ENCODE assay signal across 16 cellular contexts in the genomic region with DNA sequence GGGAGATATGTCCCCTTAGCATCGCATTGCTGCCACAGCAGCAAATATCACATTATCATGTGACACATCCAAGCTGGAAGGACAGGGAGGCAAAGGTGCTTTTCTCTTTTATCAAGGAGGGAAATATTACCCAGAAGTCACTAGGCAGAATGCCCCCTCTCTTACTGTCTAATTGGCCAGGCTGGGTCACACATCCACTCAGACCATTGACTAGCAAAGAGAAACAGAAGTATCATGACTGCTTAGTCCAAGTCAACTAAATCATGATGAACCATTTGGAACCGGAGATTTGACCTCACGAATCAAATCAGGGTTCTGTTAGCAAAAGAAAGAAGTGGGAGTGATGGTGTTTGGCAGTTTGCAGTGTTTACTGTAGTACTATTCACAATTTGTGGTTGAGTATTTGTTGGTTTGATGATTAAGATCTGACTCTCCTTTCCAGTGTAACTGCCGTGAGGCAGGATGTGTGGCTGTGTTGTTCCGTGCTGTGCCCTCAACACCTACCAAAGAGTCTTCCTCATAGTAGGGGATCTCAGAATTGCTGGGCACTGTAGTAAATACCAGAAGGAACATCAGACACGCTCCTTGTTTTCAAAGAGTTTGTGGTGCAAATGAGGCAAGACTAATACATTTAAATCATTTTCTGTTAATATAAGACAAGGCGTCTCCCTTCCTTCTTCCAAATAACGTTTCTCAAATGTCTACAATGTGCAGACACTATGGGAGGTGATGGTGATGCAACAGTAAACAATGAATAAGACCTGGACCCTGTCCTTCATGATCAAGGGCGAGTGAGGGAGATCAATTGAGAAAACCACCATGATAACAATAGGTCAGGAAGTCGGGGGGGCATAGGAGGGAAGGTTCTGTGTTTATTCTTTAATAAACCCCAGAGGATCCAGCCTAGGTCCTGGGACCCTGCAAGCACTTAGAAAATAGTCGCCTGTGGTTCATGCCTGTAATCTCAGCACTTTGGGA.
A peak's percentile ranks its signal among the peaks of the same experiment; 100 is the strongest.
DNase-seq lines count a peak whose midpoint lies in the region; ATAC-seq, FAIRE-seq and TF ChIP-seq lines count a peak whose summit lies in the region.
"Had no signal": no experiment of that assay in that cellular context is flagged by ENCODE, and none has a peak within 500 bp of the region (broad histone marks: within the 10 kb centered on the region; RNA-seq: fewer than 3 reads in every experiment).

No MANE protein-coding gene starts in this region.

- H3K9me3 ChIP-seq in CD4-positive, alpha-beta memory T cell (ENCODE audit: control insufficient read depth in 1 of 2, low read length in 2 of 2) = no peaks in the 10 kb centered on the region
- no peaks in the 10 kb centered on the region for H3K9me3 ChIP-seq in GM23248 (ENCODE audit: low read depth)
- H3K9me3 ChIP-seq in kidney (ENCODE audit: control insufficient read depth in 1 of 2, low read length in 2 of 2) = no peaks in the 10 kb centered on the region
- H3K9me3 ChIP-seq: testis had no signal

- no peaks in the 10 kb centered on the region for H3K36me3 Mint-ChIP-seq in CD4-positive, alpha-beta memory T cell
- H3K36me3 Mint-ChIP-seq in activated CD4-positive, alpha-beta memory T cell treated with anti-CD3 and anti-CD28 coated beads for 36 hours = no peaks in the 10 kb centered on the region
- H3K36me3 Mint-ChIP-seq in effector memory CD8-positive, alpha-beta T cell (ENCODE audit: insufficient read depth) = no peaks in the 10 kb centered on the region

- no peaks in the 10 kb centered on the region for H4K20me1 ChIP-seq in GM23248 (ENCODE audit: insufficient read depth)
- H4K20me1 ChIP-seq: BLaER1 treated with 17β-estradiol and CSF1 and Interleukin-3, amounts not matched to agents 10 nM and 100 nM had no signal

- DNase-seq in CD4-positive, alpha-beta memory T cell = peak in 3 of 5 donors; percentile 9 to 31 (median 29)
- peak; percentile 12 for DNase-seq in GM23248
- DNase-seq in activated CD4-positive, alpha-beta memory T cell treated with anti-CD3 and anti-CD28 coated beads for 36 hours = peak; percentile 75
- DNase-seq in effector memory CD8-positive, alpha-beta T cell = no peak
- no peak for DNase-seq in dermis blood vessel endothelial cell
- DNase-seq in kidney = no peak
- DNase-seq in GOT3 (lab: John Stamatoyannopoulos, UW) = no peak
- DNase-seq: activated CD8-positive, alpha-beta memory T cell treated with anti-CD3 and anti-CD28 coated beads for 24 hours; heart left ventricle; HFFc6; NCI-H446 treated with DMSO at 0.1 percent for 48 hours; sigmoid colon; testis had no signal

- FAIRE-seq in kidney (lab: Jason Lieb, UNC) = no peak
- FAIRE-seq: endometrium had no signal

- H3K27me3 Mint-ChIP-seq in CD4-positive, alpha-beta memory T cell = no peaks in the 10 kb centered on the region
- H3K27me3 Mint-ChIP-seq in activated CD4-positive, alpha-beta memory T cell treated with anti-CD3 and anti-CD28 coated beads for 36 hours = no peaks in the 10 kb centered on the region
- H3K27me3 Mint-ChIP-seq in effector memory CD8-positive, alpha-beta T cell = no peaks in the 10 kb centered on the region

- H3K27ac Mint-ChIP-seq in CD4-positive, alpha-beta memory T cell = peak overlapping the region in 6 of 7 donors; percentile 10 to 80 (median 54)
- peak overlapping the region; percentile 54 for H3K27ac Mint-ChIP-seq in activated CD4-positive, alpha-beta memory T cell treated with anti-CD3 and anti-CD28 coated beads for 36 hours
- H3K27ac Mint-ChIP-seq in effector memory CD8-positive, alpha-beta T cell = peak overlapping the region; percentile 30 to 59
- H3K27ac Mint-ChIP-seq: HFFc6 had no signal

- H3K27me3 ChIP-seq in CD4-positive, alpha-beta memory T cell (ENCODE audit: insufficient read depth, low read length) = no peaks in the 10 kb centered on the region
- no peaks in the 10 kb centered on the region for H3K27me3 ChIP-seq in GM23248 (replicated peaks; ENCODE audit: insufficient read depth)
- H3K27me3 ChIP-seq: BLaER1 treated with 17β-estradiol and CSF1 and Interleukin-3, amounts not matched to agents 10 nM and 100 nM; sigmoid colon; testis had no signal

- H2AFZ ChIP-seq in GM23248 = no peak overlapping the region

- CTCF ChIA-PET in CD4-positive, alpha-beta memory T cell (lab: Charles Lee; ENCODE audit: partially characterized antibody) = interaction anchor here (0.7 kb wide), 1 partner anchor 105 kb away, joined by 4 read pairs; no protein-coding TSS in a partner anchor
- CTCF ChIA-PET in activated CD4-positive, alpha-beta memory T cell treated with anti-CD3 and anti-CD28 coated beads for 36 hours (lab: Charles Lee) = no interaction called here

- H3F3A ChIP-seq in GM23248 (ENCODE audit: insufficient read depth) = no peaks in the 10 kb centered on the region

- intact Hi-C loops in CD4-positive, alpha-beta memory T cell (cut with micrococcal nuclease) = no loop called here
- intact Hi-C loops in activated CD4-positive, alpha-beta memory T cell treated with anti-CD3 and anti-CD28 coated beads for 36 hours (cut with micrococcal nuclease) = loop anchor here (1.0 to 5.0 kb wide), 4 partner anchors 31 to 195 kb away; partner anchors contain the start of gene CRY1
- intact Hi-C loops in kidney (cut with DNase I) = no loop called here

- in situ Hi-C loops in GM23248 (cut with MboI) = no loop called here

- no peaks in the 10 kb centered on the region for H3K79me2 ChIP-seq in GM23248 (ENCODE audit: insufficient read depth)

- H3K9ac ChIP-seq in GM23248 = no peak overlapping the region
- H3K9ac ChIP-seq in kidney (ENCODE audit: low read length in 2 of 2) = no peak overlapping the region
- H3K9ac ChIP-seq: BLaER1 treated with 17β-estradiol and CSF1 and Interleukin-3, amounts not matched to agents 10 nM and 100 nM had no signal

- no peaks in the 10 kb centered on the region for H3K36me3 ChIP-seq in CD4-positive, alpha-beta memory T cell (ENCODE audit: insufficient read depth, low read length)
- no peaks in the 10 kb centered on the region for H3K36me3 ChIP-seq in GM23248 (ENCODE audit: low read depth)
- no peaks in the 10 kb centered on the region for H3K36me3 ChIP-seq in kidney (ENCODE audit: control insufficient read depth in 1 of 2, insufficient read depth in 2 of 2, low read length in 2 of 2)
- H3K36me3 ChIP-seq: BLaER1 treated with 17β-estradiol and CSF1 and Interleukin-3, amounts not matched to agents 10 nM and 100 nM; heart left ventricle; sigmoid colon had no signal

- 56 to 59% methylated on average over 11 of the region's 11 CpGs for WGBS in GM23248 (ENCODE audit: low coverage in 1 of 2, low lambda C conversion rate in 2 of 2, missing lambda C conversion rate in 2 of 2), 2 experiments

- peaks cover 0 to 6% (median 0%) of the 10 kb centered on the region in 8 donors for H3K9me3 Mint-ChIP-seq in CD4-positive, alpha-beta memory T cell
- H3K9me3 Mint-ChIP-seq in activated CD4-positive, alpha-beta memory T cell treated with anti-CD3 and anti-CD28 coated beads for 36 hours = no peaks in the 10 kb centered on the region
- H3K9me3 Mint-ChIP-seq in effector memory CD8-positive, alpha-beta T cell = no peaks in the 10 kb centered on the region

- ATAC-seq in effector memory CD8-positive, alpha-beta T cell (replicated peaks) = peak; percentile 90
- ATAC-seq in HG02981 (IDR thresholded peaks at IDR 0.05; ENCODE audit: unreplicated experiment) = no peak
- ATAC-seq: heart left ventricle had no signal

- no peak for TF ChIP-seq CTCF in kidney (IDR thresholded peaks at IDR 0.05; ENCODE audit: borderline replicate concordance, extremely low read depth, insufficient read depth)

- H3K27ac ChIP-seq in CD4-positive, alpha-beta memory T cell (ENCODE audit: low read depth, low read length) = no peak overlapping the region
- H3K27ac ChIP-seq in GM23248 (no peak overlapping the region), kidney (ENCODE audit: low read depth in 2 of 2, low read length in 2 of 2) (no peak overlapping the region)
- H3K27ac ChIP-seq: BLaER1 treated with 17β-estradiol and CSF1 and Interleukin-3, amounts not matched to agents 10 nM and 100 nM; heart left ventricle; sigmoid colon; testis had no signal

- POLR2A ChIA-PET in CD4-positive, alpha-beta memory T cell (lab: Charles Lee; ENCODE audit: partially characterized antibody) = no interaction called here
- POLR2A ChIA-PET in activated CD4-positive, alpha-beta memory T cell treated with anti-CD3 and anti-CD28 coated beads for 36 hours (lab: Charles Lee) = no interaction called here

- no peak overlapping the region for H3K4me3 ChIP-seq in CD4-positive, alpha-beta memory T cell (ENCODE audit: low read length in 2 of 2)
- H3K4me3 ChIP-seq in GM23248 (no peak overlapping the region), kidney (ENCODE audit: low read length in 2 of 2) (no peak overlapping the region)
- H3K4me3 ChIP-seq: BLaER1 treated with 17β-estradiol and CSF1 and Interleukin-3, amounts not matched to agents 10 nM and 100 nM; heart left ventricle; sigmoid colon; testis had no signal

- H3K4me3 Mint-ChIP-seq in CD4-positive, alpha-beta memory T cell = peak overlapping the region; percentile 31 to 75 (median 50)
- H3K4me3 Mint-ChIP-seq in activated CD4-positive, alpha-beta memory T cell treated with anti-CD3 and anti-CD28 coated beads for 36 hours = no peak overlapping the region
- H3K4me3 Mint-ChIP-seq in effector memory CD8-positive, alpha-beta T cell = peak overlapping the region; percentile 6 to 44
- H3K4me3 Mint-ChIP-seq: HFFc6 had no signal

- peaks cover 17% of the 10 kb centered on the region for H3K4me1 ChIP-seq in CD4-positive, alpha-beta memory T cell (ENCODE audit: insufficient read depth, low read length)
- H3K4me1 ChIP-seq in GM23248 (ENCODE audit: insufficient read depth) = no peaks in the 10 kb centered on the region
- H3K4me1 ChIP-seq in kidney (ENCODE audit: control insufficient read depth in 1 of 2, insufficient read depth in 1 of 2, low read depth in 1 of 2, low read length in 2 of 2) = no peaks in the 10 kb centered on the region
- H3K4me1 ChIP-seq: BLaER1 treated with 17β-estradiol and CSF1 and Interleukin-3, amounts not matched to agents 10 nM and 100 nM; heart left ventricle; sigmoid colon; testis had no signal

- H3K4me1 Mint-ChIP-seq in CD4-positive, alpha-beta memory T cell = peaks cover 8 to 12% (median 11%) of the 10 kb centered on the region in 4 donors
- peaks cover 16% of the 10 kb centered on the region for H3K4me1 Mint-ChIP-seq in activated CD4-positive, alpha-beta memory T cell treated with anti-CD3 and anti-CD28 coated beads for 36 hours (ENCODE audit: low read depth)
- peaks cover 7 to 12% of the 10 kb centered on the region in 2 donors for H3K4me1 Mint-ChIP-seq in effector memory CD8-positive, alpha-beta T cell (ENCODE audit: low read depth in 2 of 2)

- no peak overlapping the region for H3K4me2 ChIP-seq in GM23248 (ENCODE audit: unreplicated experiment)
- H3K4me2 ChIP-seq: BLaER1 treated with 17β-estradiol and CSF1 and Interleukin-3, amounts not matched to agents 10 nM and 100 nM had no signal

- H3K9me2 ChIP-seq in GM23248 (ENCODE audit: insufficient read depth) = no peaks in the 10 kb centered on the region

Comparison
In these comparisons a context has a peak if more than half of its experiments do, and no peak if none do; other contexts are left out.
1. DNase-seq: peak in CD4-positive, alpha-beta memory T cell (3 of 5), GM23248 (single experiment) and activated CD4-positive, alpha-beta memory T cell treated with anti-CD3 and anti-CD28 coated beads for 36 hours (single experiment); none in effector memory CD8-positive, alpha-beta T cell (0 of 3), dermis blood vessel endothelial cell (single experiment), kidney (single experiment) and GOT3 (single experiment).
2. Peak in every context shown above with its lines, with median percentiles within 50 percentile points of each other: H3K27ac Mint-ChIP-seq.